ENCODE assay signal across 8 cellular contexts in genomic region chr6:41735427-41736206, GRCh38. TPM values are rescaled to one million over a fixed set of nuclear protein-coding genes. Genes with fewer than 3 reads are reported as not detected.
DNase-seq lines count a peak whose midpoint lies in the region; ATAC-seq and TF ChIP-seq lines count a peak whose summit lies in the region.

TFEB (minus strand) TSS chr6:41735608; CDS start chr6:41691213, 44,395 bp downstream.

- H3K9me3 ChIP-seq in CD8-positive, alpha-beta T cell (ENCODE audit: low read length), result no peaks in the 10 kb centered on the region

- peak; percentile 68 for ATAC-seq in CD8-positive, alpha-beta T cell
- ATAC-seq in GM19463 (IDR thresholded peaks at IDR 0.05; ENCODE audit: unreplicated experiment), result peak; percentile 34
- ATAC-seq in effector memory CD8-positive, alpha-beta T cell (replicated peaks), result peak; percentile 54

- peak; percentile 67 for TF ChIP-seq CTCF in CD8-positive, alpha-beta T cell (IDR thresholded peaks at IDR 0.05)

- no peaks in the 10 kb centered on the region for H3K79me2 ChIP-seq in mesendoderm (ENCODE audit: control insufficient read depth, insufficient read depth, low read length)

- H3K4me3 ChIP-seq in CD8-positive, alpha-beta T cell (ENCODE audit: low read depth, low read length), result peak within 1 kb of the TSS; percentile 73
- H3K4me3 ChIP-seq in mesendoderm (ENCODE audit: low read length), result peak within 1 kb of the TSS; percentile 35

- H3K79me1 ChIP-seq in mesendoderm (ENCODE audit: low read length), result no peaks in the 10 kb centered on the region

- peak within 1 kb of the TSS; percentile 71 for H3K4me2 ChIP-seq in mesendoderm (ENCODE audit: low read length)

- H2BK15ac ChIP-seq in mesendoderm (replicated peaks; ENCODE audit: low read depth), result no peak within 1 kb of the TSS

- peak; percentile 87 to 96 (median 91) for DNase-seq in CD8-positive, alpha-beta T cell
- DNase-seq in HS-27A (ENCODE audit: low read depth), result peak; percentile 62
- peak; percentile 29 for DNase-seq in NK-92 (lab: John Stamatoyannopoulos, UW; ENCODE audit: unreplicated experiment)
- DNase-seq in activated CD8-positive, alpha-beta memory T cell treated with anti-CD3 and anti-CD28 coated beads for 48 hours (ENCODE audit: low read depth in 2 of 3, low spot score in 2 of 3), result peak; percentile 80 to 97 (median 94)
- DNase-seq in effector memory CD8-positive, alpha-beta T cell, result peak; percentile 89 to 94 (median 94)
- DNase-seq in mesendoderm, result peak; percentile 93
- peak; percentile 89 for DNase-seq in stimulated activated CD8-positive, alpha-beta memory T cell treated with anti-CD3 and anti-CD28 coated beads, Interleukin-15, amount 100 ng/mL, for 1 hour (ENCODE audit: low read depth)

- no peaks in the 10 kb centered on the region for H3K36me3 ChIP-seq in CD8-positive, alpha-beta T cell (ENCODE audit: insufficient read depth, low read length)
- no peaks in the 10 kb centered on the region for H3K36me3 ChIP-seq in mesendoderm (ENCODE audit: control insufficient read depth, insufficient read depth, low read length)

- H3K27me3 Mint-ChIP-seq in CD8-positive, alpha-beta T cell (ENCODE audit: low read depth), result no peaks in the 10 kb centered on the region
- peaks cover 0 to 5% of the 10 kb centered on the region in 2 donors for H3K27me3 Mint-ChIP-seq in effector memory CD8-positive, alpha-beta T cell

- no peak within 1 kb of the TSS for H2AK5ac ChIP-seq in mesendoderm (ENCODE audit: low read length)

- intact Hi-C loops in CD8-positive, alpha-beta T cell (cut with DNase I, micrococcal nuclease), result loop anchor here (1.0 to 10.0 kb wide), 17 partner anchors 29 to 1899 kb away; partner anchors contain the start of genes MRPS10 (in 2 of the 2), TOMM6 (in 2 of the 2), BYSL (in 1 of the 2) and FRS3 (in 1 of the 2)

- H3K4ac ChIP-seq in mesendoderm (ENCODE audit: low read depth, low read length), result no peak within 1 kb of the TSS

- POLR2A ChIA-PET in CD8-positive, alpha-beta T cell (lab: Charles Lee), result interaction anchor here (2.3 kb wide), 1 partner anchor 51 kb away, joined by 12 read pairs; the partner anchor contains the start of gene TOMM6

- H3K27me3 ChIP-seq in CD8-positive, alpha-beta T cell (ENCODE audit: insufficient read depth, low read length), result no peaks in the 10 kb centered on the region
- H3K27me3 ChIP-seq in mesendoderm (ENCODE audit: insufficient read depth, low read length, poor library complexity), result no peaks in the 10 kb centered on the region

- H3K18ac ChIP-seq in mesendoderm (ENCODE audit: low read length), result peak within 1 kb of the TSS; percentile 44

- H2BK5ac ChIP-seq in mesendoderm (ENCODE audit: low read length), result no peak within 1 kb of the TSS

- peak within 1 kb of the TSS; percentile 44 for H3K9ac ChIP-seq in mesendoderm (ENCODE audit: low read length)

- no CpG with 5 or more reads among the region's 50 CpGs for WGBS in mesendoderm (ENCODE audit: extremely low coverage, insufficient coverage, low lambda C conversion rate)

- no peaks in the 10 kb centered on the region for H3K36me3 Mint-ChIP-seq in CD8-positive, alpha-beta T cell
- peaks cover 27% of the 10 kb centered on the region for H3K36me3 Mint-ChIP-seq in effector memory CD8-positive, alpha-beta T cell (ENCODE audit: insufficient read depth)

- peak within 1 kb of the TSS; percentile 88 for H3K4me3 Mint-ChIP-seq in CD8-positive, alpha-beta T cell
- H3K4me3 Mint-ChIP-seq in effector memory CD8-positive, alpha-beta T cell, result peak within 1 kb of the TSS; percentile 49 to 59

- no peaks in the 10 kb centered on the region for H3K9me3 Mint-ChIP-seq in CD8-positive, alpha-beta T cell
- no peaks in the 10 kb centered on the region for H3K9me3 Mint-ChIP-seq in effector memory CD8-positive, alpha-beta T cell

- H4K5ac ChIP-seq in mesendoderm (ENCODE audit: low read length), result no peak within 1 kb of the TSS

- CTCF ChIA-PET in CD8-positive, alpha-beta T cell (lab: Charles Lee), result interaction anchor here (1.0 to 2.8 kb wide), 4 partner anchors 10 to 32 kb away, joined by 3 to 12 read pairs (median 6); no protein-coding TSS in a partner anchor

- no peak within 1 kb of the TSS for H4K8ac ChIP-seq in mesendoderm (ENCODE audit: low read depth, low read length)

- peaks cover 40% of the 10 kb centered on the region for H3K4me1 ChIP-seq in CD8-positive, alpha-beta T cell (ENCODE audit: insufficient read depth, low read length)
- peaks cover 6% of the 10 kb centered on the region for H3K4me1 ChIP-seq in mesendoderm (ENCODE audit: control insufficient read depth, low read depth, low read length)

- H2BK120ac ChIP-seq in mesendoderm (ENCODE audit: low read depth, low read length), result no peak within 1 kb of the TSS

- H3K27ac Mint-ChIP-seq in CD8-positive, alpha-beta T cell, result peak within 1 kb of the TSS; percentile 76
- peak within 1 kb of the TSS; percentile 70 to 82 for H3K27ac Mint-ChIP-seq in effector memory CD8-positive, alpha-beta T cell

- H3K4me1 Mint-ChIP-seq in CD8-positive, alpha-beta T cell (ENCODE audit: low read depth), result peaks cover 34% of the 10 kb centered on the region
- H3K4me1 Mint-ChIP-seq in effector memory CD8-positive, alpha-beta T cell (ENCODE audit: low read depth in 2 of 2), result peaks cover 21 to 26% of the 10 kb centered on the region in 2 donors

- H3K56ac ChIP-seq in mesendoderm (ENCODE audit: low read length), result peak within 1 kb of the TSS; percentile 78

- H3K23ac ChIP-seq in mesendoderm (ENCODE audit: low read length), result no peak within 1 kb of the TSS

- peak within 1 kb of the TSS; percentile 48 for H3K27ac ChIP-seq in CD8-positive, alpha-beta T cell (ENCODE audit: low read depth, low read length)
- no peak within 1 kb of the TSS for H3K27ac ChIP-seq in mesendoderm (ENCODE audit: low read depth, low read length)

RNA-seq across cellular contexts. Expression of gene TFEB, which starts in this region (rescaled TPM):
- total RNA-seq in CD8-positive, alpha-beta T cell, result 10 to 100 TPM; 10.2 to 12.7 TPM
- polyA plus RNA-seq in mesendoderm (2013, experiment 1 of 2), result 0.11 TPM
- 0.22 TPM for polyA plus RNA-seq in mesendoderm (2013, experiment 2 of 2)

Comparison
In these comparisons a context has a peak if more than half of its experiments do, and no peak if none do; other contexts are left out.
1. DNase-seq: peak in every context shown above with its lines; median percentile 94 in activated CD8-positive, alpha-beta memory T cell treated with anti-CD3 and anti-CD28 coated beads for 48 hours; 94 in effector memory CD8-positive, alpha-beta T cell; 93 in mesendoderm; 91 in CD8-positive, alpha-beta T cell; 89 in stimulated activated CD8-positive, alpha-beta memory T cell treated with anti-CD3 and anti-CD28 coated beads, Interleukin-15, amount 100 ng/mL, for 1 hour; 62 in HS-27A; 29 in NK-92.